In genomic region chr15:100902436-100903190, GRCh38 we compare ENCODE assay signal across 9 cellular contexts. TPM values are rescaled to one million over a fixed set of nuclear protein-coding genes. Genes with fewer than 3 reads are reported as not detected.
A peak's percentile ranks its signal among the peaks of the same experiment; 100 is the strongest.
DNase-seq lines count a peak whose midpoint lies in the region; ATAC-seq and TF ChIP-seq lines count a peak whose summit lies in the region.
"Had no signal": no experiment of that assay in that cellular context is flagged by ENCODE, and none has a peak within 500 bp of the region (broad histone marks: within the 10 kb centered on the region; RNA-seq: fewer than 3 reads in every experiment).

No MANE protein-coding gene starts in this region.

- ATAC-seq in omental fat pad (ENCODE audit: low FRiP score): peak; percentile 39

- POLR2A ChIA-PET in GM10248 (lab: Yijun Ruan, JAX): no interaction called here

- CTCF ChIA-PET in GM10248 (lab: Yijun Ruan, JAX): interaction anchor here (0.9 to 6.1 kb wide), 6 partner anchors 10 to 106 kb away, joined by 3 to 32 read pairs (median 4); partner anchors contain the start of gene LRRK1

- no peak for TF ChIP-seq CTCF in omental fat pad (IDR thresholded peaks at IDR 0.05)
- TF ChIP-seq CTCF in GM10248 (IDR thresholded peaks at IDR 0.05; ENCODE audit: control extremely low read depth, extremely low read depth, low read depth, missing control alignments): no peak
- no peak for TF ChIP-seq CTCF in GM20000 (IDR thresholded peaks at IDR 0.05; ENCODE audit: extremely low read depth, missing control alignments)

- peak; percentile 11 for DNase-seq in DMS53 treated with DMSO at 0.1 percent for 48 hours (lab: John Stamatoyannopoulos, UW; ENCODE audit: unreplicated experiment)
- DNase-seq in fibroblast of gingiva (ENCODE audit: low read depth): peak; percentile 87
- DNase-seq in omental fat pad (ENCODE audit: low spot score): peak; percentile 23
- no peak for DNase-seq in T-helper 1 cell
- DNase-seq in activated CD8-positive, alpha-beta memory T cell treated with anti-CD3 and anti-CD28 coated beads for 24 hours: no peak
- DNase-seq in GM10248 (ENCODE audit: extremely low spot score): no peak
- no peak for DNase-seq in GM20000 (ENCODE audit: low spot score)
- DNase-seq: activated naive CD8-positive, alpha-beta T cell treated with anti-CD3 and anti-CD28 coated beads, Interleukin-2, amount 10 ng/mL, durations not matched to agents 7 days and 5 days had no signal

TF ChIP-seq in PFSK-1, 5 proteins besides CTCF, POLR2A, EP300 and RAD21:
- peak; percentile 82; the same call in 1 of the 2 replicates for TF ChIP-seq SIN3A (IDR thresholded peaks at IDR 0.05; ENCODE audit: borderline replicate concordance, insufficient read depth, low read length)
- peak; percentile 53; the same call in 1 of the 2 replicates for TF ChIP-seq TAF1 (IDR thresholded peaks at IDR 0.05; ENCODE audit: borderline replicate concordance, insufficient read depth, low read length)
- peak; percentile 98 for TF ChIP-seq FOXP2 (optimal IDR thresholded peaks at IDR 0.05; ENCODE audit: borderline replicate concordance, extremely low read depth, extremely low read length, insufficient read depth)
- TF ChIP-seq REST (IDR thresholded peaks at IDR 0.05; ENCODE audit: insufficient read depth in 1 of 2, low read depth in 2 of 2, low read length in 2 of 2): no peak
- TF ChIP-seq POLR2AphosphoS5 (IDR thresholded peaks at IDR 0.05; ENCODE audit: low read depth, low read length): 0 out of 2 replicates have a peak, but pooled peaks have one; percentile 43
TF ChIP-seq in PFSK-1: peak in this region for 4.

RNA-seq across cellular contexts. Expression of gene LRRK1, which starts 16.5 kb away (rescaled TPM):
- 0.39 TPM for polyA plus RNA-seq in PFSK-1 (2012; ENCODE audit: insufficient read length, low read depth)
- 10 to 100 TPM in 3 of 4 donors, 1 to 10 TPM in 1; 9.4 to 35.5 (median 16.9) TPM for total RNA-seq in omental fat pad

RNA-seq across cellular contexts. Expression of gene ALDH1A3, which starts 23.0 kb away (rescaled TPM):
- polyA plus RNA-seq in PFSK-1 (2012; ENCODE audit: insufficient read length, low read depth): 22.2 TPM
- 1,000 to 10,000 TPM in 1 of 4 donors, 100 to 1,000 TPM in 2, 10 to 100 TPM in 1; 61.3 to 1,088 (median 519) TPM for total RNA-seq in omental fat pad
- total RNA-seq: activated naive CD8-positive, alpha-beta T cell treated with anti-CD3 and anti-CD28 coated beads, Interleukin-2, amount 10 ng/mL, durations not matched to agents 7 days and 5 days had no signal

Comparison
In these comparisons a context has a peak if more than half of its experiments do, and no peak if none do; other contexts are left out.
1. DNase-seq: peak in DMS53 treated with DMSO at 0.1 percent for 48 hours (single experiment), fibroblast of gingiva (single experiment) and omental fat pad (single experiment); none in T-helper 1 cell (0 of 5), activated CD8-positive, alpha-beta memory T cell treated with anti-CD3 and anti-CD28 coated beads for 24 hours (single experiment), GM10248 (single experiment) and GM20000 (single experiment).